In genomic region chr4:86442881-86443280, GRCh38 we compare ENCODE assay signal across 32 cellular contexts.
DNase-seq lines count a peak whose midpoint lies in the region; ATAC-seq, FAIRE-seq and TF ChIP-seq lines count a peak whose summit lies in the region.
"Had no signal": no experiment of that assay in that cellular context is flagged by ENCODE, and none has a peak within 500 bp of the region (broad histone marks: within the 10 kb centered on the region; RNA-seq: fewer than 3 reads in every experiment).

No MANE protein-coding gene starts in this region.

- no peak overlapping the region for H3K4me3 ChIP-seq in HUES64 (ENCODE audit: low read length)
- H3K4me3 ChIP-seq in H1 (ENCODE audit: extremely low read depth in 1 of 4, insufficient read depth in 2 of 4, low read depth in 3 of 4, low read length in 4 of 4): no peak overlapping the region
- H3K4me3 ChIP-seq: heart left ventricle, right atrium auricular region, SJSA1, smooth muscle cell, testis had no signal

- POLR2A ChIA-PET in H1 (lab: Charles Lee; ENCODE audit: partially characterized antibody): no interaction called here

- H2BK15ac ChIP-seq in H1 (ENCODE audit: low read length): no peak overlapping the region

- peak overlapping the region; percentile 34; the same call in 1 of the 2 replicates for H2AFZ ChIP-seq in H1 (ENCODE audit: low read length)
- H2AFZ ChIP-seq: parathyroid adenoma had no signal

- H3K4me1 ChIP-seq in HUES64 (ENCODE audit: insufficient read depth, low read length): peaks cover 30% of the 10 kb centered on the region
- H3K4me1 ChIP-seq in H1 (replicated peaks in 1 of 4; ENCODE audit: control insufficient read depth in 3 of 4, insufficient read depth in 4 of 4, low read length in 3 of 4): peaks cover 6 to 11% (median 9%) of the 10 kb centered on the region in 4 experiments; a peak in 4 of 7 replicates
- H3K4me1 ChIP-seq: heart left ventricle, parathyroid adenoma, right atrium auricular region, testis had no signal

- no peaks in the 10 kb centered on the region for H3K23me2 ChIP-seq in H1 (ENCODE audit: low read depth, low read length)

- H3K23ac ChIP-seq in H1 (ENCODE audit: insufficient read length): no peak overlapping the region

- no peak for TF ChIP-seq EP300 in H1 (IDR thresholded peaks at IDR 0.05; ENCODE audit: borderline replicate concordance in 1 of 2, low read depth in 2 of 2, low read length in 2 of 2)

- H2BK12ac ChIP-seq in H1 (ENCODE audit: low read depth, low read length): peak overlapping the region; percentile 60; the same call in 1 of the 2 replicates

- H3K9ac ChIP-seq in HUES64 (ENCODE audit: low read depth, low read length) (no peak overlapping the region), H1 (replicated peaks in 1 of 4; ENCODE audit: extremely low read depth in 1 of 4, low read depth in 3 of 4, low read length in 3 of 4) (no peak overlapping the region)
- H3K9ac ChIP-seq: parathyroid adenoma had no signal

- H3K4ac ChIP-seq in H1 (replicated peaks; ENCODE audit: insufficient read length, low read depth, low read length): no peak overlapping the region

- H3K79me2 ChIP-seq in H1 (ENCODE audit: control insufficient read depth in 1 of 2, insufficient read depth in 2 of 2, low read length in 2 of 2): no peaks in the 10 kb centered on the region
- H3K79me2 ChIP-seq: parathyroid adenoma had no signal

- TF ChIP-seq POLR2A in H1 (IDR thresholded peaks at IDR 0.05; ENCODE audit: control extremely low read depth in 1 of 2, low read depth in 2 of 2, low read length in 2 of 2): no peak

- no peak overlapping the region; the same call in 1 of the 2 replicates for H2BK5ac ChIP-seq in H1 (ENCODE audit: low read depth, low read length)

- H3K79me1 ChIP-seq in H1 (ENCODE audit: low read depth, low read length): no peaks in the 10 kb centered on the region

- peak overlapping the region; percentile 53; the same call in 1 of the 2 replicates for H2BK20ac ChIP-seq in H1 (ENCODE audit: low read length)

- H4K91ac ChIP-seq in H1 (replicated peaks; ENCODE audit: insufficient read length, low read length): peak overlapping the region; percentile 79

- H3K36me3 ChIP-seq in HUES64 (ENCODE audit: insufficient read depth, low read length) (peaks cover 2% of the 10 kb centered on the region; the same call in 1 of the 2 replicates), H1 (ENCODE audit: control insufficient read depth in 2 of 4, insufficient read depth in 4 of 4, low read length in 3 of 4) (peaks cover 0 to 6% (median 0%) of the 10 kb centered on the region in 4 experiments; a peak in 1 of 8 replicates)
- H3K36me3 ChIP-seq: heart left ventricle, right atrium auricular region, SJSA1 had no signal

- ATAC-seq in HG02938 (IDR thresholded peaks at IDR 0.05; ENCODE audit: unreplicated experiment) (no peak), GM19035 (IDR thresholded peaks at IDR 0.05; ENCODE audit: unreplicated experiment) (no peak)
- ATAC-seq in activated CD4-positive, CD25-positive, alpha-beta regulatory T cell treated with anti-CD3 and anti-CD28 coated beads, Interleukin-2, amount 50 U/mL, for 24 hours: no peak
- ATAC-seq: CD8-positive, alpha-beta T cell; esophagus mucosa; foreskin keratinocyte; HCT116; heart left ventricle had no signal

- H2AK5ac ChIP-seq in H1 (ENCODE audit: low read depth, low read length): no peak overlapping the region

- H2BK120ac ChIP-seq in H1 (replicated peaks; ENCODE audit: low read depth, low read length): peak overlapping the region; percentile 98

- no peaks in the 10 kb centered on the region for H4K20me1 ChIP-seq in H1 (replicated peaks in 1 of 2; ENCODE audit: control insufficient read depth in 1 of 2, insufficient read depth in 2 of 2, low read length in 2 of 2)

- no peak for TF ChIP-seq RAD21 in H1 (IDR thresholded peaks at IDR 0.05 in 1 of 2, conservative IDR thresholded peaks at IDR 0.05 in 1 of 2; ENCODE audit: low read depth in 2 of 2, low read length in 2 of 2)

- H4K5ac ChIP-seq in H1 (ENCODE audit: insufficient read length, low read depth, low read length): peak overlapping the region; percentile 81

- CTCF ChIA-PET in H1 (lab: Charles Lee; ENCODE audit: partially characterized antibody): interaction anchor here (1.3 to 1.9 kb wide), 3 partner anchors 10 to 55 kb away, joined by 3 to 13 read pairs (median 3); no protein-coding TSS in a partner anchor

- no peak for FAIRE-seq in H1 (lab: Jason Lieb, UNC)
- FAIRE-seq: A204.1, GM18507 had no signal

- no peak overlapping the region; the same call in 1 of the 2 replicates for H3K18ac ChIP-seq in H1 (ENCODE audit: extremely low read depth, low read length)

- no peak overlapping the region for H3K14ac ChIP-seq in H1 (ENCODE audit: insufficient read length)

- no peak for TF ChIP-seq CTCF in 22Rv1 (IDR thresholded peaks at IDR 0.05)
- no peak for TF ChIP-seq CTCF in H1 (IDR thresholded peaks at IDR 0.05; ENCODE audit: control extremely low read depth in 1 of 3, insufficient read depth in 1 of 3, low read depth in 1 of 3, low read length in 3 of 3)

- no peak for DNase-seq in H1 (ENCODE audit: low read depth in 1 of 2, low spot score in 2 of 2)
- DNase-seq in midbrain (lab: John Stamatoyannopoulos, UW): peak; percentile 33
- no peak for DNase-seq in DMS79 treated with DMSO at 0.1 percent for 48 hours (lab: John Stamatoyannopoulos, UW)
- DNase-seq: activated CD4-positive, alpha-beta memory T cell treated with anti-CD3 and anti-CD28 coated beads, Interleukin-2, amount 10 ng/mL, durations not matched to agents 7 days and 5 days; activated CD8-positive, alpha-beta memory T cell treated with anti-CD3 and anti-CD28 coated beads, Interleukin-2, amount 50 U/mL, for 4 hours; activated naive CD4-positive, alpha-beta T cell treated with anti-CD3 and anti-CD28 coated beads for 36 hours; AML-193; CD8-positive, alpha-beta T cell; foreskin keratinocyte; heart left ventricle; kidney; NCI-H146; NCI-H2107; NCI-H446 treated with DMSO at 0.1 percent for 48 hours; NCI-H82; stimulated activated naive CD4-positive, alpha-beta T cell treated with Interleukin-2 at 50 U/mL for 16 hours; T-helper 1 cell; testis had no signal

- H3K56ac ChIP-seq in H1 (replicated peaks; ENCODE audit: insufficient read length, low read depth, low read length): no peak overlapping the region

- no peak overlapping the region for H3K4me2 ChIP-seq in H1 (ENCODE audit: insufficient read depth in 1 of 2, low read depth in 2 of 2, low read length in 2 of 2)
- H3K4me2 ChIP-seq: smooth muscle cell had no signal

- H3K27me3 ChIP-seq in HUES64 (ENCODE audit: insufficient read depth, low read length) (no peaks in the 10 kb centered on the region), H1 (replicated peaks in 1 of 4; ENCODE audit: control insufficient read depth in 3 of 4, extremely low read depth in 1 of 4, insufficient read depth in 3 of 4, low read length in 3 of 4) (no peaks in the 10 kb centered on the region)
- H3K27me3 ChIP-seq: foreskin keratinocyte, heart left ventricle, right atrium auricular region, SJSA1, testis had no signal

- H3K9me3 ChIP-seq in HUES64 (ENCODE audit: insufficient read depth, low read depth, low read length) (peaks cover 14% of the 10 kb centered on the region; the same call in 1 of the 2 replicates), H1 (ENCODE audit: insufficient read depth in 2 of 2, low read depth in 1 of 2, low read length in 1 of 2) (peaks cover 0 to 4% of the 10 kb centered on the region in 2 experiments; a peak in 1 of 4 replicates)
- H3K9me3 ChIP-seq: SJSA1, testis had no signal

- H3K27ac ChIP-seq in 22Rv1: peak overlapping the region; percentile 25; the same call in 1 of the 2 replicates
- 0 out of 2 replicates have a peak overlapping the region, but pooled peaks have one; percentile 26 for H3K27ac ChIP-seq in HUES64 (ENCODE audit: low read depth, low read length)
- H3K27ac ChIP-seq in H1 (ENCODE audit: low read depth, low read length): no peak overlapping the region
- H3K27ac ChIP-seq: heart left ventricle, parathyroid adenoma, right atrium auricular region, RWPE1, SJSA1, testis had no signal

- no peak overlapping the region for H4K8ac ChIP-seq in H1 (ENCODE audit: extremely low read depth, insufficient read depth, low read length)

TF ChIP-seq in H1, 55 proteins besides CTCF, POLR2A, EP300 and RAD21 (continues in another document):
- no peak for TF ChIP-seq SP4 (IDR thresholded peaks at IDR 0.05; ENCODE audit: low read length)
